21 cellular contexts compared by ENCODE assay signal in the genomic region with DNA sequence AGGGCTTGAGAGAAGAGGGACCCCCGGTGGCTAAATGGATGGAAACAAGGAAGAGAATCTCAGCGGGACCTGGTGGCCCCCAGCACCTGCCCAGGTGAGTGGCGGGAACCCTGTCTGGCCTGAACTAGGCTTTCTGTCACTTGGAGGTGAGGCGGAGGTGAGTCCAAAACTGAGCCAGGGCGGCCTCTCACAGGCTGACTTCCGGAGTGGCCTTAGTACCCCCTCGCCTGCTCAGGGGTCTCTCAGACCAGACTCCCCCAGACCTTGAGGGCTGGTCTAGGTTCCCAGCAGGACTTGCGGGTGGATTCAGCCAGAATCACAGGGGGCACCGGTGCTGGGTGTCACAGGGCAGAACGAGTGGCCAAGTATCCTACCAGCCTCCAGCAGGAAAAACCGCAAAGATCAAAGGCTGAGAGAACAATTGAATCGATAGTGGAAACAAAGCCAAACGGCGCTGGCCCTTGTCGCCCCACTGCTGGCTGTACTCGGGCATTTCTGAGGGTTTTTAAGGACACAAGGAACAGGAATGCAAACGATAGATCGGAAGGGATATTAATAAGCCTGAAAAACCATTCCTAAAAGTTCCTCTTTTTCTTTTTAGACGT.
DNase-seq lines count a peak whose midpoint lies in the region; ATAC-seq, FAIRE-seq and TF ChIP-seq lines count a peak whose summit lies in the region.
"Had no signal": no experiment of that assay in that cellular context is flagged by ENCODE, and none has a peak within 500 bp of the region (broad histone marks: within the 10 kb centered on the region; RNA-seq: fewer than 3 reads in every experiment).

No MANE protein-coding gene starts in this region.

- no peaks in the 10 kb centered on the region for H3K36me3 Mint-ChIP-seq in immature natural killer cell

- H3K4me3 Mint-ChIP-seq in immature natural killer cell: peak overlapping the region; percentile 76 to 92 (median 84)
- H3K4me3 Mint-ChIP-seq: dendritic cell treated with granulocyte-macrophage colony-stimulating factor and Interleukin-4, amounts not matched to agents 40 ng/mL and 50 ng/mL, for 4 days had no signal

- no peak overlapping the region for H3K4me3 ChIP-seq in gastrocnemius medialis
- H3K4me3 ChIP-seq: Peyer's patch, thoracic aorta had no signal

- no peak for FAIRE-seq in urothelium cell line (lab: Jason Lieb, UNC)
- FAIRE-seq: keratinocyte had no signal

- TF ChIP-seq CTCF in gastrocnemius medialis (IDR thresholded peaks at IDR 0.05 in 4 of 5, conservative IDR thresholded peaks at IDR 0.05 in 1 of 5): no peak

- peak overlapping the region in 3 of 6 donors; percentile 3 to 74 (median 69) for H3K27ac Mint-ChIP-seq in immature natural killer cell
- H3K27ac Mint-ChIP-seq: dendritic cell treated with granulocyte-macrophage colony-stimulating factor and Interleukin-4, amounts not matched to agents 40 ng/mL and 50 ng/mL, for 4 days had no signal

- no peak for TF ChIP-seq POLR2A in gastrocnemius medialis (IDR thresholded peaks at IDR 0.05)

- intact Hi-C loops in Right ventricle myocardium superior (cut with DNase I) (no loop called here), left ventricle myocardium superior (cut with micrococcal nuclease) (no loop called here), gastrocnemius medialis (cut with DNase I; ENCODE audit: low total_unique reads) (no loop called here)

- H3K27me3 Mint-ChIP-seq in immature natural killer cell (ENCODE audit: low read depth in 3 of 3): peaks cover 5 to 12% (median 5%) of the 10 kb centered on the region in 3 donors

- no peaks in the 10 kb centered on the region for H3K36me3 ChIP-seq in gastrocnemius medialis
- H3K36me3 ChIP-seq: neutrophil, Peyer's patch, thoracic aorta, WERI-Rb-1 had no signal

- no peaks in the 10 kb centered on the region for H3K4me1 ChIP-seq in gastrocnemius medialis
- H3K4me1 ChIP-seq: Peyer's patch had no signal

- H3K9me3 Mint-ChIP-seq in immature natural killer cell: peaks cover 0 to 1% (median 0%) of the 10 kb centered on the region in 6 donors
- H3K9me3 Mint-ChIP-seq: dendritic cell treated with granulocyte-macrophage colony-stimulating factor and Interleukin-4, amounts not matched to agents 40 ng/mL and 50 ng/mL, for 4 days had no signal

- peaks cover 31 to 36% (median 35%) of the 10 kb centered on the region in 3 donors for H3K27me3 ChIP-seq in gastrocnemius medialis
- H3K27me3 ChIP-seq: Peyer's patch had no signal

- H3K27ac ChIP-seq in gastrocnemius medialis: no peak overlapping the region
- H3K27ac ChIP-seq: neutrophil, Peyer's patch, thoracic aorta, WERI-Rb-1 had no signal

- DNase-seq in Right ventricle myocardium superior: peak; percentile 6
- DNase-seq in left ventricle myocardium superior: no peak
- DNase-seq in NCI-H510A (lab: John Stamatoyannopoulos, UW): peak; percentile 46
- DNase-seq in immature natural killer cell: no peak
- DNase-seq in urothelium cell line (ENCODE audit: low spot score): peak; percentile 25
- no peak for DNase-seq in gastrocnemius medialis
- no peak for DNase-seq in GM19238 (ENCODE audit: insufficient read length, low spot score)
- DNase-seq: activated gamma-delta T cell; DMS 273 treated with DMSO at 0.1 percent for 48 hours; head of caudate nucleus; NCI-H1930; stimulated activated CD4-positive, alpha-beta T cell treated with anti-CD3 and anti-CD28 coated beads, Interleukin-4, amount 100 ng/mL, for 1 hour; WERI-Rb-1 had no signal

- no peak for ATAC-seq in Right ventricle myocardium superior (ENCODE audit: poor library complexity)
- ATAC-seq in left ventricle myocardium superior: no peak
- no peak for ATAC-seq in GM19035 (IDR thresholded peaks at IDR 0.05; ENCODE audit: unreplicated experiment)
- ATAC-seq in gastrocnemius medialis: no peak
- ATAC-seq: esophagus mucosa, SK-N-SH treated with all-trans-retinoic acid at 6 μM for 48 hours had no signal

- peaks cover 28 to 40% of the 10 kb centered on the region in 2 donors for H3K4me1 Mint-ChIP-seq in immature natural killer cell

- in situ Hi-C loops in gastrocnemius medialis (cut with MboI; ENCODE audit: low sequenced_read_pairs in 4 of 4): no loop called here

- no peaks in the 10 kb centered on the region for H3K9me3 ChIP-seq in gastrocnemius medialis
- H3K9me3 ChIP-seq: neutrophil, Peyer's patch, thoracic aorta had no signal

Comparison
In these comparisons a context has a peak if more than half of its experiments do, and no peak if none do; other contexts are left out.
1. DNase-seq: peak in Right ventricle myocardium superior (single experiment), NCI-H510A (single experiment) and urothelium cell line (single experiment); none in left ventricle myocardium superior (single experiment), immature natural killer cell (0 of 3), gastrocnemius medialis (0 of 2) and GM19238 (single experiment).